In genomic region chr3:167735233-167736107, GRCh38 we compare ENCODE assay signal across 8 cellular contexts. TPM values are rescaled to one million over a fixed set of nuclear protein-coding genes. Genes with fewer than 3 reads are reported as not detected.
A peak's percentile ranks its signal among the peaks of the same experiment; 100 is the strongest.
DNase-seq lines count a peak whose midpoint lies in the region.

Gene SERPINI1 (plus strand): TSS chr3:167735721. CDS start chr3:167789129, 53,408 bp downstream.

- intact Hi-C loops in activated naive CD4-positive, alpha-beta T cell treated with anti-CD3 and anti-CD28 coated beads for 36 hours (cut with micrococcal nuclease): loop anchor here (1.0 to 5.0 kb wide), 7 partner anchors 15 to 1925 kb away; partner anchors contain the start of genes GOLIM4 and ZBBX

- DNase-seq in GF-D8 (lab: John Stamatoyannopoulos, UW) (peak; percentile 81), HAP-1 (ENCODE audit: low spot score in 2 of 2) (peak; percentile 94 to 98), M059J (ENCODE audit: low read depth) (peak; percentile 93), SHP77 (lab: John Stamatoyannopoulos, UW) (peak; percentile 93 to 97), glomerular endothelial cell (ENCODE audit: extremely low read depth, low read depth, low spot score) (peak; percentile 44), occipital lobe (lab: John Stamatoyannopoulos, UW) (peak; percentile 91)
- DNase-seq in activated naive CD4-positive, alpha-beta T cell treated with anti-CD3 and anti-CD28 coated beads for 36 hours: peak; percentile 85

- peak within 1 kb of the TSS; percentile 95 for H3K27ac ChIP-seq in temporal lobe (ENCODE audit: low read depth, low read length)

- no peaks in the 10 kb centered on the region for H3K27me3 Mint-ChIP-seq in activated naive CD4-positive, alpha-beta T cell treated with anti-CD3 and anti-CD28 coated beads for 36 hours (ENCODE audit: low read depth)

- H3K4me3 ChIP-seq in HAP-1: peak within 1 kb of the TSS; percentile 97

- peaks cover 2% of the 10 kb centered on the region for H3K36me3 Mint-ChIP-seq in activated naive CD4-positive, alpha-beta T cell treated with anti-CD3 and anti-CD28 coated beads for 36 hours (ENCODE audit: low read depth)

- CTCF ChIA-PET in activated naive CD4-positive, alpha-beta T cell treated with anti-CD3 and anti-CD28 coated beads for 36 hours (lab: Charles Lee): interaction anchor here (0.9 to 1.3 kb wide), 3 partner anchors 45 to 52 kb away, joined by 4 to 5 read pairs (median 4); no protein-coding TSS in a partner anchor

- peaks cover 37% of the 10 kb centered on the region for H3K4me1 Mint-ChIP-seq in activated naive CD4-positive, alpha-beta T cell treated with anti-CD3 and anti-CD28 coated beads for 36 hours (ENCODE audit: low read depth)

- no peaks in the 10 kb centered on the region for H3K9me3 ChIP-seq in HAP-1

- no peak within 1 kb of the TSS for H3K27ac Mint-ChIP-seq in activated naive CD4-positive, alpha-beta T cell treated with anti-CD3 and anti-CD28 coated beads for 36 hours

- H3K4me1 ChIP-seq in HAP-1: peaks cover 14% of the 10 kb centered on the region; the same call in 1 of the 2 replicates

- H3K4me3 Mint-ChIP-seq in activated naive CD4-positive, alpha-beta T cell treated with anti-CD3 and anti-CD28 coated beads for 36 hours: no peak within 1 kb of the TSS

- no peaks in the 10 kb centered on the region for H3K9me3 Mint-ChIP-seq in activated naive CD4-positive, alpha-beta T cell treated with anti-CD3 and anti-CD28 coated beads for 36 hours

- in situ Hi-C loops in HAP-1 (cut with MboI; ENCODE audit: low sequenced_read_pairs): no loop called here

- H3K27me3 ChIP-seq in HAP-1 (ENCODE audit: low read depth): no peaks in the 10 kb centered on the region

- H3K36me3 ChIP-seq in HAP-1 (replicated peaks): no peaks in the 10 kb centered on the region

RNA-seq across cellular contexts. Expression of gene SERPINI1, which starts in this region (rescaled TPM):
- 3.2 and 4.4 TPM in 2 replicates for total RNA-seq in M059J (2014; rRNA removed; shearing (Covaris generic))
- under 1 TPM; 0.76 to 0.99 TPM for total RNA-seq in activated naive CD4-positive, alpha-beta T cell treated with anti-CD3 and anti-CD28 coated beads for 36 hours
- 1.5 and 4.4 TPM in 2 replicates for total RNA-seq in glomerular endothelial cell
- total RNA-seq in occipital lobe: 123 TPM
- total RNA-seq in temporal lobe: 105 TPM

Comparison
In these comparisons a context has a peak if more than half of its experiments do, and no peak if none do; other contexts are left out.
1. Peak in every context shown above with its lines: DNase-seq, H3K4me3 ChIP-seq and H3K27ac ChIP-seq.
2. RNA of gene SERPINI1 (total RNA-seq): 123 TPM in occipital lobe (single experiment) and 105 TPM in temporal lobe (single experiment); 3.2 to 4.4 TPM in M059J, 1.5 to 4.4 TPM in glomerular endothelial cell and 0.76 to 0.99 TPM in activated naive CD4-positive, alpha-beta T cell treated with anti-CD3 and anti-CD28 coated beads for 36 hours; every median in the first group is over 10 times any median in the second.
3. Peak in DNase-seq in activated naive CD4-positive, alpha-beta T cell treated with anti-CD3 and anti-CD28 coated beads for 36 hours; RNA of the gene not detected or under 1 TPM.
4. DNase-seq: peak in every context shown above with its lines; median percentile 96 in HAP-1; 95 in SHP77; 93 in M059J; 91 in occipital lobe; 85 in activated naive CD4-positive, alpha-beta T cell treated with anti-CD3 and anti-CD28 coated beads for 36 hours; 81 in GF-D8; 44 in glomerular endothelial cell.